ENCODE assay signal across 10 cellular contexts in the genomic region with DNA sequence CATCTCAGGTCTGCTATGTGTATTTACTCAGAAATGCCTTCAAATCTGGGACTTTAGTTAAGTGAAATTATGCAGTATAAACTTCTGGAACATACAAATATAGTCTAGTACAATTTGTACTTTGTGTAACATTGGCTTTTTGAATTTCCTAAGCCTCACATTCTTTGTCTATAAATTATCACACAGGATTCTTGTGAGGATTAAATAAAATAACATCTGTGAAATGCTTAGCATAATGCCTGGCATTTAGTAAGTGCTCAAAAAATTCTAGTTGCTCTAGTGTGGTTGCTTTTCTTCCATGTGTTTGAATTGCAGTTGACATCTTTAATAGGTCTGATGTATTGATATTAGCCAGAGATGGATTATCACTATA. TPM values are rescaled to one million over a fixed set of nuclear protein-coding genes. Genes with fewer than 3 reads are reported as not detected.
DNase-seq lines count a peak whose midpoint lies in the region; ATAC-seq, FAIRE-seq and TF ChIP-seq lines count a peak whose summit lies in the region.
"Had no signal": no experiment of that assay in that cellular context is flagged by ENCODE, and none has a peak within 500 bp of the region (broad histone marks: within the 10 kb centered on the region; RNA-seq: fewer than 3 reads in every experiment).

No MANE protein-coding gene starts in this region.

- no peak for ATAC-seq in A549

- H3K4me2 ChIP-seq in A549: peak overlapping the region; percentile 80

- CTCF ChIA-PET in A549 (lab: Yijun Ruan, JAX): no interaction called here

- peaks cover 20% of the 10 kb centered on the region for H3K4me1 ChIP-seq in A549

- no peak for DNase-seq in A549 (ENCODE audit: low read depth in 1 of 2, low spot score in 1 of 2)
- DNase-seq in HCEC 1CT: peak; percentile 37
- DNase-seq in amniotic epithelial cell (ENCODE audit: low read depth): peak; percentile 83
- no peak for DNase-seq in SKM-1 (lab: John Stamatoyannopoulos, UW; ENCODE audit: unreplicated experiment)
- no peak for DNase-seq in stimulated activated CD4-positive, alpha-beta T cell treated with anti-CD3 and anti-CD28 coated beads, Interleukin-15, amount 100 ng/mL, for 24 hours
- no peak for DNase-seq in H7
- DNase-seq: NCI-H187, NCI-H774, testis had no signal

- H3K4me3 ChIP-seq in A549 (no peak overlapping the region), H7 (ENCODE audit: insufficient read depth, low read depth, low read length) (no peak overlapping the region)
- H3K4me3 ChIP-seq: testis had no signal

- H3K27me3 ChIP-seq in H7 (ENCODE audit: control insufficient read depth, insufficient read depth, low read length): no peaks in the 10 kb centered on the region
- H3K27me3 ChIP-seq: testis had no signal

- TF ChIP-seq POLR2A in A549 (IDR thresholded peaks at IDR 0.05; ENCODE audit: low read length): no peak

- TF ChIP-seq RAD21 in A549 (conservative IDR thresholded peaks at IDR 0.05 in 1 of 2, IDR thresholded peaks at IDR 0.05 in 1 of 2): no peak

- no peak for TF ChIP-seq CTCF in A549 (IDR thresholded peaks at IDR 0.05)

- no peak for FAIRE-seq in A549 (lab: Jason Lieb, UNC)
- FAIRE-seq: endometrium had no signal

- H3K9me3 ChIP-seq in A549: no peaks in the 10 kb centered on the region
- H3K9me3 ChIP-seq: testis had no signal

- H3K36me3 ChIP-seq in H7 (replicated peaks; ENCODE audit: control insufficient read depth, insufficient read depth, low read length): peaks cover 5% of the 10 kb centered on the region

- TF ChIP-seq EP300 in A549 (IDR thresholded peaks at IDR 0.05): no peak

- peak overlapping the region in 1 of 2 experiments; percentile 81; a peak in 3 of 6 replicates for H3K27ac ChIP-seq in A549
- H3K27ac ChIP-seq: testis had no signal

- POLR2A ChIA-PET in A549 (lab: Yijun Ruan, JAX): no interaction called here

TF ChIP-seq in A549, 52 proteins besides CTCF, POLR2A, EP300 and RAD21:
- no peak for TF ChIP-seq SREBF2 (IDR thresholded peaks at IDR 0.05)
- TF ChIP-seq JUNB (IDR thresholded peaks at IDR 0.05): no peak
- TF ChIP-seq HOXA7 (CRISPR knock-in tag; IDR thresholded peaks at IDR 0.05): no peak

RNA-seq across cellular contexts. Expression of gene HMMR, which starts 2.6 kb away (rescaled TPM):
- polyA plus RNA-seq in A549 (2011; rRNA removed): 32.9 and 66.0 TPM in 2 replicates
- polyA plus RNA-seq in A549 (2012; cell fraction: cytosol; rRNA removed): 7.0 and 8.2 TPM in 2 replicates
- polyA plus RNA-seq in A549 (2012; cell fraction: nucleus; rRNA removed): 6.1 and 8.7 TPM in 2 replicates
- 30.7 to 38.4 TPM (median 34.0 TPM) in 3 replicates for polyA plus RNA-seq in A549 (2017; fragmentation: RNase III; extraction: RNeasy Plus Mini Kit Qiagen cat#74134 plus additional on column Dnase treatment)
- 4.0 and 7.4 TPM in 2 replicates for polyA minus RNA-seq in A549 (2011; rRNA and poly(A)+ RNA removed)
- 65.2 and 91.2 TPM in 2 replicates for total RNA-seq in H7 (2014; rRNA removed; shearing (Covaris generic))

RNA-seq across cellular contexts. Expression of gene NUDCD2, which starts 3.1 kb away (rescaled TPM):
- polyA plus RNA-seq in A549 (2011; rRNA removed) (17.0 and 22.3 TPM in 2 replicates), A549 (2017; fragmentation: RNase III; extraction: RNeasy Plus Mini Kit Qiagen cat#74134 plus additional on column Dnase treatment) (37.1 to 43.9 TPM (median 38.4 TPM) in 3 replicates)
- polyA plus RNA-seq in A549 (2012; cell fraction: cytosol; rRNA removed): 8.2 and 9.1 TPM in 2 replicates
- polyA plus RNA-seq in A549 (2012; cell fraction: nucleus; rRNA removed): 3.4 and 5.4 TPM in 2 replicates
- 2.6 and 4.3 TPM in 2 replicates for polyA minus RNA-seq in A549 (2011; rRNA and poly(A)+ RNA removed)
- 26.4 and 27.7 TPM in 2 replicates for total RNA-seq in H7 (2014; rRNA removed; shearing (Covaris generic))

RNA-seq across cellular contexts. Expression of gene CCNG1, which starts 25.7 kb away (rescaled TPM):
- 76.5 and 80.5 TPM in 2 replicates for polyA plus RNA-seq in A549 (2011; rRNA removed)
- 15.9 and 17.9 TPM in 2 replicates for polyA plus RNA-seq in A549 (2012; cell fraction: cytosol; rRNA removed)
- polyA plus RNA-seq in A549 (2012; cell fraction: nucleus; rRNA removed): 6.6 and 7.1 TPM in 2 replicates
- 69.5 to 80.8 TPM (median 80.3 TPM) in 3 replicates for polyA plus RNA-seq in A549 (2017; fragmentation: RNase III; extraction: RNeasy Plus Mini Kit Qiagen cat#74134 plus additional on column Dnase treatment)
- polyA minus RNA-seq in A549 (2011; rRNA and poly(A)+ RNA removed): 37.5 and 47.7 TPM in 2 replicates
- total RNA-seq in H7 (2014; rRNA removed; shearing (Covaris generic)): 374 and 490 TPM in 2 replicates

RNA-seq across cellular contexts. Expression of gene MAT2B, which starts 42.4 kb away (rescaled TPM):
- polyA plus RNA-seq in A549 (2011; rRNA removed) (54.9 and 74.0 TPM in 2 replicates), A549 (2017; fragmentation: RNase III; extraction: RNeasy Plus Mini Kit Qiagen cat#74134 plus additional on column Dnase treatment) (51.4 to 60.7 TPM (median 58.6 TPM) in 3 replicates)
- polyA plus RNA-seq in A549 (2012; cell fraction: cytosol; rRNA removed): 19.4 and 22.0 TPM in 2 replicates
- 5.9 and 11.4 TPM in 2 replicates for polyA plus RNA-seq in A549 (2012; cell fraction: nucleus; rRNA removed)
- 31.1 and 32.0 TPM in 2 replicates for polyA minus RNA-seq in A549 (2011; rRNA and poly(A)+ RNA removed)
- 61.4 and 72.8 TPM in 2 replicates for total RNA-seq in H7 (2014; rRNA removed; shearing (Covaris generic))

Comparison
In these comparisons a context has a peak if more than half of its experiments do, and no peak if none do; other contexts are left out.
1. DNase-seq: peak in HCEC 1CT (single experiment) and amniotic epithelial cell (single experiment); none in A549 (0 of 2), SKM-1 (single experiment), stimulated activated CD4-positive, alpha-beta T cell treated with anti-CD3 and anti-CD28 coated beads, Interleukin-15, amount 100 ng/mL, for 24 hours (single experiment) and H7 (single experiment).